10 cellular contexts compared by ENCODE assay signal in the genomic region with DNA sequence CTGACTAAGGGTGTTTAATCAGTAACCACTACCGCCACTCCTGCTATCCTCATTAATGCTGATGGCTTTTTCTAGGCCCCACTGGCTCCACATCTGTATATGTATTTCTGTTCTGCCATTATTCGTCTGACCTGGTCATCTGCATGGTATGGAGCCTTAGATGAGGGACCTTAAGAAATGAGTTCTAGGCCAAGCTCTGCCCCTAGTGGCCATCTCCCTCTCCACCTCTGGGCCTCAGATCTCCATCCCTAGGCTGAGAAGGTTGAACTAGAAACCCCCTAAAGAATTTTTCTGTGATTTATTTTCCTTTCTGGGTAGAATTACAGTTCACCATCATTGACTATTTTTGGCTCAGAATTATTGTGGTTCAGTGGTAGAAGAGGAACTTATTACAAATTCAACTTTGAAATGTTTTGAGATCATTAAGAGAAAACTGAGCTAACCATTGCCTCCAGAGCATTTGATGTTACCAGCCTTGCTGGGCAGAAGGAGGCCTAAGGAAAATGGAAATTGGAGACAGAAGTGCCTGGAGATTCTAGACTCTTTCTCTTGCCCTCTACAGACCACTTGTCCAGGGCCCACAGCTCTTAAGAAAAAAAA.
DNase-seq lines count a peak whose midpoint lies in the region; ATAC-seq and TF ChIP-seq lines count a peak whose summit lies in the region.
"Had no signal": no experiment of that assay in that cellular context is flagged by ENCODE, and none has a peak within 500 bp of the region (broad histone marks: within the 10 kb centered on the region; RNA-seq: fewer than 3 reads in every experiment).

No MANE protein-coding gene starts in this region.

- H3K4me1 Mint-ChIP-seq in CD14-positive monocyte (no peaks in the 10 kb centered on the region), T-cell (no peaks in the 10 kb centered on the region)
- H3K4me1 Mint-ChIP-seq: activated CD4-positive, alpha-beta T cell treated with anti-CD3 and anti-CD28 coated beads for 36 hours had no signal

- H3K36me3 Mint-ChIP-seq in CD14-positive monocyte, result no peaks in the 10 kb centered on the region
- H3K36me3 Mint-ChIP-seq in T-cell, result no peaks in the 10 kb centered on the region

- H3K36me3 ChIP-seq in WERI-Rb-1 (no peaks in the 10 kb centered on the region), kidney epithelial cell (ENCODE audit: control insufficient read depth, insufficient read depth, low read length) (no peaks in the 10 kb centered on the region), vagina (no peaks in the 10 kb centered on the region), esophagus squamous epithelium (no peaks in the 10 kb centered on the region)

- CTCF ChIA-PET in T-cell (lab: Charles Lee), result no interaction called here

- TF ChIP-seq POLR2A in vagina (IDR thresholded peaks at IDR 0.05) (no peak), esophagus squamous epithelium (IDR thresholded peaks at IDR 0.05) (no peak)

- TF ChIP-seq CTCF in CD14-positive monocyte (IDR thresholded peaks at IDR 0.05) (peak; percentile 33), WERI-Rb-1 (IDR thresholded peaks at IDR 0.05; ENCODE audit: low read depth, low read length) (peak; percentile 71), kidney epithelial cell (IDR thresholded peaks at IDR 0.05; ENCODE audit: insufficient read depth, low read length, poor library complexity, severe bottlenecking) (peak; percentile 48), vagina (IDR thresholded peaks at IDR 0.05) (no peak), esophagus squamous epithelium (IDR thresholded peaks at IDR 0.05) (peak in 2 of 6 experiments; percentile 6 to 17)

- no peaks in the 10 kb centered on the region for H3K27me3 ChIP-seq in WERI-Rb-1 (ENCODE audit: insufficient read depth, low read depth, severe bottlenecking)
- no peaks in the 10 kb centered on the region for H3K27me3 ChIP-seq in kidney epithelial cell (ENCODE audit: control insufficient read depth, insufficient read depth, low read length)
- H3K27me3 ChIP-seq in vagina, result no peaks in the 10 kb centered on the region
- H3K27me3 ChIP-seq in esophagus squamous epithelium, result no peaks in the 10 kb centered on the region

- H3K27ac ChIP-seq in WERI-Rb-1 (no peak overlapping the region), vagina (no peak overlapping the region), esophagus squamous epithelium (no peak overlapping the region)

- POLR2A ChIA-PET in T-cell (lab: Charles Lee), result no interaction called here

- intact Hi-C loops in CD14-positive monocyte (cut with micrococcal nuclease), result no loop called here
- intact Hi-C loops in vagina (cut with DNase I), result no loop called here
- intact Hi-C loops in esophagus squamous epithelium (cut with DNase I), result no loop called here

- DNase-seq in CD14-positive monocyte (ENCODE audit: low spot score) (no peak), HCEC 1CT (peak; percentile 10), WERI-Rb-1 (peak; percentile 20), kidney epithelial cell (ENCODE audit: low read depth) (no peak), T-cell (no peak), vagina (ENCODE audit: extremely low spot score in 2 of 2) (no peak), esophagus squamous epithelium (lab: John Stamatoyannopoulos, UW) (no peak)
- DNase-seq in stimulated activated naive CD4-positive, alpha-beta T cell (lab: John Stamatoyannopoulos, UW), result no peak
- DNase-seq: activated CD4-positive, alpha-beta T cell treated with anti-CD3 and anti-CD28 coated beads for 36 hours; GDM1 had no signal

- ATAC-seq in T-cell (replicated peaks in 1 of 4), result no peak
- ATAC-seq: activated CD4-positive, alpha-beta T cell treated with anti-CD3 and anti-CD28 coated beads for 36 hours had no signal

- H3K4me1 ChIP-seq in vagina (no peaks in the 10 kb centered on the region), esophagus squamous epithelium (no peaks in the 10 kb centered on the region)

- H3K9me3 Mint-ChIP-seq in CD14-positive monocyte (peaks cover 0 to 3% (median 1%) of the 10 kb centered on the region in 7 donors), T-cell (no peaks in the 10 kb centered on the region)

- H3K27me3 Mint-ChIP-seq in CD14-positive monocyte (ENCODE audit: low read depth in 3 of 3), result peaks cover 2 to 14% (median 6%) of the 10 kb centered on the region in 3 donors
- H3K27me3 Mint-ChIP-seq in T-cell, result peaks cover 15 to 19% of the 10 kb centered on the region in 2 donors

- 83 to 84% methylated on average over 2 of the region's 2 CpGs for WGBS in esophagus squamous epithelium, 2 donors

- H3K9me3 ChIP-seq in WERI-Rb-1 (ENCODE audit: severe bottlenecking) (no peaks in the 10 kb centered on the region), vagina (no peaks in the 10 kb centered on the region), esophagus squamous epithelium (no peaks in the 10 kb centered on the region)

- H3K4me3 ChIP-seq in WERI-Rb-1 (ENCODE audit: low read depth, low read length), result no peak overlapping the region
- no peak overlapping the region for H3K4me3 ChIP-seq in kidney epithelial cell (ENCODE audit: low read depth, low read length)
- H3K4me3 ChIP-seq in vagina, result no peak overlapping the region
- no peak overlapping the region for H3K4me3 ChIP-seq in esophagus squamous epithelium

- H3K4me3 Mint-ChIP-seq in CD14-positive monocyte (no peak overlapping the region), T-cell (no peak overlapping the region)
- H3K4me3 Mint-ChIP-seq: activated CD4-positive, alpha-beta T cell treated with anti-CD3 and anti-CD28 coated beads for 36 hours had no signal

- H3K27ac Mint-ChIP-seq in CD14-positive monocyte (no peak overlapping the region), T-cell (no peak overlapping the region)
- H3K27ac Mint-ChIP-seq: activated CD4-positive, alpha-beta T cell treated with anti-CD3 and anti-CD28 coated beads for 36 hours had no signal

Comparison
In these comparisons a context has a peak if more than half of its experiments do, and no peak if none do; other contexts are left out.
1. DNase-seq: peak in HCEC 1CT (single experiment) and WERI-Rb-1 (single experiment); none in CD14-positive monocyte (single experiment), kidney epithelial cell (single experiment), T-cell (0 of 34), stimulated activated naive CD4-positive, alpha-beta T cell (0 of 6), vagina (0 of 2) and esophagus squamous epithelium (single experiment).
2. CTCF ChIP-seq: peak in CD14-positive monocyte (single experiment), WERI-Rb-1 (single experiment) and kidney epithelial cell (single experiment); none in vagina (0 of 3).